In genomic region chr1:44819257-44819593, GRCh38 we compare ENCODE assay signal across 7 cellular contexts. TPM values are rescaled to one million over a fixed set of nuclear protein-coding genes. Genes with fewer than 3 reads are reported as not detected.
A peak's percentile ranks its signal among the peaks of the same experiment; 100 is the strongest.
DNase-seq lines count a peak whose midpoint lies in the region; ATAC-seq and TF ChIP-seq lines count a peak whose summit lies in the region.

No MANE protein-coding gene starts in this region.

- H3K4me2 ChIP-seq in H9 (ENCODE audit: insufficient read depth, insufficient read length, low read length), result peak overlapping the region; percentile 61
- peak overlapping the region; percentile 90 for H3K4me2 ChIP-seq in SU-DHL-6 (ENCODE audit: low read depth, low read length, poor library complexity, severe bottlenecking)

- no peak overlapping the region for H4K91ac ChIP-seq in H9 (ENCODE audit: insufficient read length, low read depth, low read length)

- no peak overlapping the region for H3T11ph ChIP-seq in H9 (ENCODE audit: low read length)

- H3K27me3 Mint-ChIP-seq in H9 (ENCODE audit: low read depth), result no peaks in the 10 kb centered on the region

- H3K9me3 ChIP-seq in H9 (ENCODE audit: control insufficient read depth, low read depth, low read length) (no peaks in the 10 kb centered on the region), SU-DHL-6 (ENCODE audit: insufficient read depth, low read length) (no peaks in the 10 kb centered on the region)

- no peak overlapping the region for H3K56ac ChIP-seq in H9 (ENCODE audit: insufficient read length, low read depth, low read length)

- peak overlapping the region; percentile 0 for H3K18ac ChIP-seq in H9 (ENCODE audit: insufficient read length, low read depth, low read length)

- no peak overlapping the region for H4K5ac ChIP-seq in H9 (ENCODE audit: insufficient read length, low read depth, low read length)

- H3K4me3 ChIP-seq in SU-DHL-6 (ENCODE audit: insufficient read depth, low read length, poor library complexity, severe bottlenecking), result peak overlapping the region; percentile 45
- peak overlapping the region; percentile 8 to 66 for H3K4me3 ChIP-seq in foreskin fibroblast (ENCODE audit: low read depth in 1 of 2, low read length in 2 of 2)
- peak overlapping the region; percentile 13 for H3K4me3 ChIP-seq in retinal pigment epithelial cell (ENCODE audit: low read length)

- no peak overlapping the region for H4K8ac ChIP-seq in H9 (replicated peaks; ENCODE audit: insufficient read length, low read depth, low read length)

- peak overlapping the region; percentile 56 for H3K27ac ChIP-seq in H9 (ENCODE audit: insufficient read length, low read depth, low read length)
- H3K27ac ChIP-seq in SU-DHL-6 (ENCODE audit: low read depth, low read length), result peak overlapping the region; percentile 94

- H3K9me3 Mint-ChIP-seq in H9, result no peaks in the 10 kb centered on the region; a peak in 1 of 5 replicates

- H2BK15ac ChIP-seq in H9 (ENCODE audit: low read depth, low read length), result no peak overlapping the region

- no peaks in the 10 kb centered on the region for H3K9me2 ChIP-seq in SU-DHL-6 (replicated peaks; ENCODE audit: insufficient read depth, low read length)

- H3K79me2 ChIP-seq in H9 (ENCODE audit: insufficient read depth, low read length) (no peaks in the 10 kb centered on the region), SU-DHL-6 (ENCODE audit: insufficient read depth, low read length) (no peaks in the 10 kb centered on the region)

- H2AK5ac ChIP-seq in H9 (ENCODE audit: insufficient read length, low read length), result no peak overlapping the region

- peaks cover 30% of the 10 kb centered on the region for H3F3A ChIP-seq in SU-DHL-6 (ENCODE audit: insufficient read depth)

- H4K20me1 ChIP-seq in H9 (ENCODE audit: control insufficient read depth, insufficient read depth, insufficient read length), result no peaks in the 10 kb centered on the region
- no peaks in the 10 kb centered on the region for H4K20me1 ChIP-seq in SU-DHL-6 (ENCODE audit: low read depth, low read length)

- H3K9ac ChIP-seq in H9 (ENCODE audit: extremely low read depth, insufficient read length, low read length) (peak overlapping the region; percentile 49), SU-DHL-6 (ENCODE audit: low read length) (peak overlapping the region; percentile 61)

- H2AFZ ChIP-seq in H9 (ENCODE audit: low read length) (no peak overlapping the region), SU-DHL-6 (ENCODE audit: low read depth, low read length, severe bottlenecking) (peak overlapping the region; percentile 70)

- no peak overlapping the region for H2BK20ac ChIP-seq in H9 (ENCODE audit: low read depth, low read length, poor library complexity, severe bottlenecking)

- peak overlapping the region; percentile 100 for H3K27ac Mint-ChIP-seq in H9

- H3K14ac ChIP-seq in H9 (ENCODE audit: insufficient read depth, low read length), result no peak overlapping the region

- H3K27me3 ChIP-seq in H9 (ENCODE audit: insufficient read depth, low read length) (no peaks in the 10 kb centered on the region), SU-DHL-6 (ENCODE audit: low read length) (no peaks in the 10 kb centered on the region)

- no peaks in the 10 kb centered on the region for H3K79me1 ChIP-seq in H9 (ENCODE audit: insufficient read depth, low read depth, low read length, poor library complexity, severe bottlenecking)

- DNase-seq in H9, result peak; percentile 43
- no peak for DNase-seq in foreskin fibroblast
- no peak for DNase-seq in retinal pigment epithelial cell (ENCODE audit: low read depth)
- DNase-seq in NCI-H128 (lab: John Stamatoyannopoulos, UW; ENCODE audit: unreplicated experiment), result no peak

- H2BK120ac ChIP-seq in H9 (ENCODE audit: low read depth, low read length, poor library complexity, severe bottlenecking), result no peak overlapping the region

- no peaks in the 10 kb centered on the region; the same call in 1 of the 2 replicates for H3K4me1 ChIP-seq in H9 (ENCODE audit: insufficient read depth, low read length)

- H3K4me3 Mint-ChIP-seq in H9, result peak overlapping the region; percentile 75 to 78

- WGBS in H9 (ENCODE audit: extremely low coverage, insufficient read length, low lambda C conversion rate), result no CpG with 5 or more reads among the region's 10 CpGs

- no peak overlapping the region for H3K4ac ChIP-seq in H9 (ENCODE audit: low read depth, low read length)

- no peak for TF ChIP-seq CTCF in H9 (conservative IDR thresholded peaks at IDR 0.05)
- no peak for TF ChIP-seq CTCF in SU-DHL-6 (IDR thresholded peaks at IDR 0.05; ENCODE audit: insufficient read depth, low read length, poor library complexity, severe bottlenecking)
- TF ChIP-seq CTCF in foreskin fibroblast (IDR thresholded peaks at IDR 0.05; ENCODE audit: low read depth, low read length), result no peak
- no peak for TF ChIP-seq CTCF in retinal pigment epithelial cell (conservative IDR thresholded peaks at IDR 0.05; ENCODE audit: low read depth, low read length)

- peaks cover 8% of the 10 kb centered on the region for H3K23me2 ChIP-seq in H9 (ENCODE audit: insufficient read length, low read depth, low read length, poor library complexity, severe bottlenecking)

- H3K23ac ChIP-seq in H9 (ENCODE audit: insufficient read length, low read depth, low read length), result no peak overlapping the region

- H3K36me3 Mint-ChIP-seq in H9 (ENCODE audit: insufficient read depth in 1 of 3, low read depth in 3 of 3), result peaks cover 0 to 5% (median 2%) of the 10 kb centered on the region in 3 experiments; a peak in 2 of 7 replicates

- peaks cover 24 to 29% of the 10 kb centered on the region in 2 experiments for H3K4me1 Mint-ChIP-seq in H9

- H2BK5ac ChIP-seq in H9 (ENCODE audit: insufficient read length, low read length), result no peak overlapping the region

- no peaks in the 10 kb centered on the region for H3K36me3 ChIP-seq in SU-DHL-6 (ENCODE audit: low read length)

- no peak overlapping the region for H2BK12ac ChIP-seq in H9 (ENCODE audit: insufficient read length, low read depth, low read length)

- ATAC-seq in GM18873 (IDR thresholded peaks at IDR 0.05; ENCODE audit: low FRiP score, unreplicated experiment) (no peak), GM19023 (IDR thresholded peaks at IDR 0.05; ENCODE audit: unreplicated experiment) (no peak)

RNA-seq across cellular contexts. Expression of gene BTBD19, which starts 10.9 kb away (rescaled TPM):
- 1.4 and 1.9 TPM in 2 replicates for total RNA-seq in H9 (2021)

RNA-seq across cellular contexts. Expression of gene DYNLT4, which starts 12.1 kb away (rescaled TPM):
- total RNA-seq in H9 (2021), result not detected in 2 replicates

RNA-seq across cellular contexts. Expression of gene PLK3, which starts 19.0 kb away (rescaled TPM):
- total RNA-seq in H9 (2021), result 14.7 and 15.9 TPM in 2 replicates

RNA-seq across cellular contexts. Expression of gene PTCH2, which starts 23.8 kb away (rescaled TPM):
- total RNA-seq in H9 (2021), result 0.79 and 0.83 TPM in 2 replicates

RNA-seq across cellular contexts. Expression of gene BEST4, which starts 31.3 kb away (rescaled TPM):
- 1.1 and 1.3 TPM in 2 replicates for total RNA-seq in H9 (2021)
